8 cellular contexts compared by ENCODE assay signal in the genomic region with DNA sequence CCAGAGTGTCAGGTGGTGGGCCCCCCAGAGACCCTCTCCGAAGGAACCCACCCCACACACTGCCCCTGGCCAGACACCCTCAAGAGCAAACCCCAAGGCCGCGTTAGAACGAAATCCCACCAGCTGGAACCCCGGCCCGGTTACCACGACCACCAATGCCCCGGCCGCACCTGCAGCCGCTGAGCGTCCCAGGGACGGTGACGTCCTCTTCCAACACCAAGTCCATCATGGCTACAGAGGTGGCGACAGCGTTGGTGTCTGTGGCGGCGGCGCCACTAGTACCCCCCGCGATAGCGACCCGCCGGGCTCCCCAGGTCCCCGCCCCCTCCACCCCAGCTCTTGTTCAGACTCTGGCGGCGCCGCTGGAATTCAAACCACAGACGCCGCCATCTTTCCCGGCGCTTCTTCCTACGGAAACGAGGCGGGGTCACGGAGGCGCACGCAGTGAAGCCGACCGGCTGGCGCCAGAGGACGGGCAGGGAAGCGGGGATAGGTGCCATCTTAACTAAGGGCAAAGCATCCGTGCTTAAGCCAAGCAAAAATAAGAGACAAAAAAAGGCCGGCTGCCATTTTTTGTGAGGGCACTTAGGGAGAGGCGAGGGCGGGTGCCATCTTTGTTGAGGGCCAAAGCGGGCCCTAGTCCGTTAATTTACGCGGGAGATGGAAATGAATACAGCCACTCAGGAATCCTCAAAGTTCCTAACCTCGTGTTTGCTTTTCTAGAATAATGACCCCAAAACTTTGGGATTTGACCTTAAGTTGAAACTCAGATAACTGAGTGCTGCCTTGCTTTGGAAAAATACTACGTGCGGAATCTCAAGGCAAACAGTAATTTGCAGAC. TPM values are rescaled to one million over a fixed set of nuclear protein-coding genes. Genes with fewer than 3 reads are reported as not detected.
DNase-seq lines count a peak whose midpoint lies in the region; ATAC-seq and TF ChIP-seq lines count a peak whose summit lies in the region.

A gene (minus strand): TSS at position 418 of the 841 bp plus-strand sequence. CDS start 189 bp downstream, at position 229.

- H3K9me3 Mint-ChIP-seq in CD8-positive, alpha-beta T cell, result no peaks in the 10 kb centered on the region

- H3K9me3 ChIP-seq in CD8-positive, alpha-beta T cell (ENCODE audit: low read length), result no peaks in the 10 kb centered on the region
- no peaks in the 10 kb centered on the region for H3K9me3 ChIP-seq in lower lobe of right lung

- CTCF ChIA-PET in CD8-positive, alpha-beta T cell (lab: Charles Lee), result interaction anchor here (1.2 kb wide), 1 partner anchor 214 kb away, joined by 3 read pairs; a partner anchor contains a TSS

- POLR2A ChIA-PET in CD8-positive, alpha-beta T cell (lab: Charles Lee), result interaction anchor here (0.6 to 1.3 kb wide), 3 partner anchors 22 to 57 kb away, joined by 3 read pairs; no protein-coding TSS in a partner anchor

- ATAC-seq in CD8-positive, alpha-beta T cell, result peak; percentile 98
- peak; percentile 89 for ATAC-seq in GM19467 (IDR thresholded peaks at IDR 0.05; ENCODE audit: unreplicated experiment)
- ATAC-seq in lower lobe of right lung, result peak; percentile 98 to 99

- no peaks in the 10 kb centered on the region for H3K36me3 ChIP-seq in CD8-positive, alpha-beta T cell (ENCODE audit: insufficient read depth, low read length)
- H3K36me3 ChIP-seq in lower lobe of right lung, result peaks cover 9% of the 10 kb centered on the region

- no peaks in the 10 kb centered on the region for H3K27me3 ChIP-seq in CD8-positive, alpha-beta T cell (ENCODE audit: insufficient read depth, low read length)
- H3K27me3 ChIP-seq in lower lobe of right lung (ENCODE audit: low read depth), result no peaks in the 10 kb centered on the region

- intact Hi-C loops in CD8-positive, alpha-beta T cell (cut with DNase I, micrococcal nuclease), result loop anchor here (1.0 to 5.0 kb wide), 6 partner anchors 133 to 1513 kb away; a partner anchor contains a TSS
- intact Hi-C loops in lower lobe of right lung (cut with DNase I), result no loop called here

- peak; percentile 83 to 94 (median 90) for DNase-seq in CD8-positive, alpha-beta T cell
- DNase-seq in HS-27A (ENCODE audit: low read depth) (peak; percentile 88), NK-92 (lab: John Stamatoyannopoulos, UW; ENCODE audit: unreplicated experiment) (peak; percentile 48), lower lobe of right lung (peak; percentile 97)
- peak; percentile 82 to 83 for DNase-seq in activated CD8-positive, alpha-beta memory T cell treated with anti-CD3 and anti-CD28 coated beads for 1 hour (ENCODE audit: extremely low read depth in 1 of 2, low read depth in 1 of 2)
- peak; percentile 90 for DNase-seq in effector CD4-positive, alpha-beta T cell
- DNase-seq in stimulated activated CD4-positive, alpha-beta T cell treated with anti-CD3 and anti-CD28 coated beads, TNF-alpha, amount 100 ng/mL, for 24 hours (ENCODE audit: low read depth in 3 of 3), result peak; percentile 82 to 91 (median 84)

- H3K4me3 ChIP-seq in CD8-positive, alpha-beta T cell (ENCODE audit: low read depth, low read length), result peak within 1 kb of the TSS; percentile 63
- peak within 1 kb of the TSS; percentile 69 for H3K4me3 ChIP-seq in lower lobe of right lung

- peaks cover 24% of the 10 kb centered on the region for H3K36me3 Mint-ChIP-seq in CD8-positive, alpha-beta T cell

- peaks cover 25% of the 10 kb centered on the region for H3K4me1 ChIP-seq in CD8-positive, alpha-beta T cell (ENCODE audit: insufficient read depth, low read length)
- peaks cover 16% of the 10 kb centered on the region for H3K4me1 ChIP-seq in lower lobe of right lung

- H3K27ac ChIP-seq in CD8-positive, alpha-beta T cell (ENCODE audit: low read depth, low read length), result peak within 1 kb of the TSS; percentile 68
- H3K27ac ChIP-seq in lower lobe of right lung, result peak within 1 kb of the TSS; percentile 80

- no peak for TF ChIP-seq CTCF in CD8-positive, alpha-beta T cell (IDR thresholded peaks at IDR 0.05)
- no peak for TF ChIP-seq CTCF in lower lobe of right lung (IDR thresholded peaks at IDR 0.05)

- H3K4me1 Mint-ChIP-seq in CD8-positive, alpha-beta T cell (ENCODE audit: low read depth), result peaks cover 56% of the 10 kb centered on the region

- H3K4me3 Mint-ChIP-seq in CD8-positive, alpha-beta T cell, result peak within 1 kb of the TSS; percentile 92

- H3K27ac Mint-ChIP-seq in CD8-positive, alpha-beta T cell, result peak within 1 kb of the TSS; percentile 95

- H3K27me3 Mint-ChIP-seq in CD8-positive, alpha-beta T cell (ENCODE audit: low read depth), result no peaks in the 10 kb centered on the region

RNA-seq across cellular contexts. Expression of the gene that starts here (rescaled TPM):
- total RNA-seq in CD8-positive, alpha-beta T cell, result 10 to 100 TPM; 52.1 to 55.2 TPM
- 54.7 TPM for total RNA-seq in lower lobe of right lung

Comparison
In these comparisons a context has a peak if more than half of its experiments do, and no peak if none do; other contexts are left out.
1. Peak in every context shown above with its lines: DNase-seq, ATAC-seq, H3K4me3 ChIP-seq and H3K27ac ChIP-seq.